ENCODE assay signal across 1 cellular context in the genomic region with DNA sequence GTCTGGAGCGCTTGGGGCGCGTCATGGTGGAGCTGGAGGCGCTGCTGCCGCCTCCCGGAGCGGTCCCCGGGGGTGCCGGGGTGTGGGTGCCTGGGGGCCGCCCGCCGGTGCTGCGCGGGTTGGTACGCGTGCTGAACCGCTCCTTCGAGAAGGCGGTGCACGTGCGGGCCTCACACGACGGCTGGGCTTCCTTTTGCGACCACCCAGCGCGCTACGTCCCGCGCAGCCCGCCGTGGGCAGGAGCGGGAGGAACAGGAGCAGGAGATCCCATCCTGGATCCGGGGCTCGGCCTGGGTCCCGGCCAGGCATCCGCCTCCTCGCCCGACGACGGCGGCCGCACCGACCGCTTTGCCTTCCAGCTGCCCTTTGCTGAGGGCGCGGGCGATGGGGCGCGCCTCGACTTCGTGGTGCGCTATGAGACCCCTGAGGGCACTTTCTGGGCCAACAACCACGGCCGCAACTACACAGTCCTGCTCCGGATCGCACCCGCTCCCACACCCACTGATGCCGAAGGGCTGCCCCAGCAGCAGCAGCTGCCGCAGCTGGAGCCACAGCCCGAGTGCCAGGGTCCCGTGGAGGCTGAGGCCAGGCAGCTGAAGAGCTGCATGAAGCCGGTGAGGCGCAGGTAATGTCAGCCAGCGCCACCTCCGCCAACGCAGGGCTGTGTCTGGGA.
TF ChIP-seq lines count a peak whose summit lies in the region.

No MANE protein-coding gene starts in this region.

TF ChIP-seq in GM12878, 131 proteins besides CTCF, POLR2A, EP300 and RAD21:
- TF ChIP-seq BHLHE40 (IDR thresholded peaks at IDR 0.05; ENCODE audit: borderline replicate concordance in 1 of 2, low read depth in 2 of 2, low read length in 1 of 2), result peak in 1 of 2 experiments; percentile 61; a peak in 2 of 4 replicates
- TF ChIP-seq ZNF217 (IDR thresholded peaks at IDR 0.05), result no peak
